In genomic region chr9:100268271-100268670, GRCh38 we compare ENCODE assay signal across 8 cellular contexts.
"Had no signal": no experiment of that assay in that cellular context is flagged by ENCODE, and none has a peak within 500 bp of the region (broad histone marks: within the 10 kb centered on the region; RNA-seq: fewer than 3 reads in every experiment).

No MANE protein-coding gene starts in this region.

- H2AFZ ChIP-seq: GM23248 had no signal

- H3K4me3 ChIP-seq: GM23248, HAP-1 had no signal

- H3K27ac ChIP-seq: GM23248 had no signal

- H3K27ac Mint-ChIP-seq: H9, HFFc6 had no signal

- H3K4me1 ChIP-seq: HAP-1 had no signal

- H3K9ac ChIP-seq: GM23248 had no signal

- H3K9me3 Mint-ChIP-seq: H9, HFFc6 had no signal

- ATAC-seq: HCT116 had no signal

- H3K9me3 ChIP-seq: HAP-1 had no signal

- H3K4me3 Mint-ChIP-seq: H9, HFFc6 had no signal

- DNase-seq: GM23248, GOT3, H7, H9, HCEC 1CT, HFFc6 had no signal
